14 cellular contexts compared by ENCODE assay signal in the genomic region with DNA sequence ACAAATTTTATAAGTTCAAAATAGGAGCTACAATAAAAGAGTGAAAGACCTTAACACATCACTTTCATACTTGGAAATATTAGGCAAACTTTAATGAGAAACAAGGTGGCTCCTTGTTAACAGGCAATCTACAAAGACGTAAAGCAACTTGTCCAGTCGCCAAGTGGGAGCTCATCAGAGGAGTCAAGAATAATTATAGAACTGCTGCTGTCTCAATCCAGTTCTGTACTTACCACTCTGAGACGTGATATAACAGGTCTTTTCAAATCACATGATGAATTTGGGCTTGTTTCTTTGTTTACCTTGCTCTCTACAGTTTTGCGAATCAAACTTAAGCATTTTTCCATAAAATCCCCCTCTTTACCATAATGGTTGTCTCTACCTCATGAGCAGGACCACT. TPM values are rescaled to one million over a fixed set of nuclear protein-coding genes. Genes with fewer than 3 reads are reported as not detected.
A peak's percentile ranks its signal among the peaks of the same experiment; 100 is the strongest.
DNase-seq lines count a peak whose midpoint lies in the region; ATAC-seq and TF ChIP-seq lines count a peak whose summit lies in the region.
"Had no signal": no experiment of that assay in that cellular context is flagged by ENCODE, and none has a peak within 500 bp of the region (broad histone marks: within the 10 kb centered on the region; RNA-seq: fewer than 3 reads in every experiment).

No MANE protein-coding gene starts in this region.

- no peak overlapping the region for H3K4me3 Mint-ChIP-seq in glutamatergic neuron (ENCODE audit: unreplicated experiment)
- H3K4me3 Mint-ChIP-seq: activated CD4-positive, alpha-beta T cell treated with anti-CD3 and anti-CD28 coated beads for 36 hours; activated naive CD4-positive, alpha-beta T cell treated with anti-CD3 and anti-CD28 coated beads, Interleukin-2, amount 50 U/mL, for 24 hours; CD8-positive, alpha-beta T cell had no signal

- H3K36me3 Mint-ChIP-seq in glutamatergic neuron (ENCODE audit: unreplicated experiment) = no peaks in the 10 kb centered on the region

- H3K27ac ChIP-seq in HEK293 (ENCODE audit: extremely low read depth, low read depth, low read length) = no peak overlapping the region
- peak overlapping the region; percentile 97 for H3K27ac ChIP-seq in VCaP

- no peaks in the 10 kb centered on the region for H3K27me3 Mint-ChIP-seq in glutamatergic neuron (ENCODE audit: unreplicated experiment)

- CTCF ChIA-PET in HEK293 (lab: Yijun Ruan, JAX) = interaction anchor here (0.6 to 2.3 kb wide), 3 partner anchors 27 to 480 kb away, joined by 3 to 11 read pairs (median 4); no protein-coding TSS in a partner anchor

- H3K36me3 ChIP-seq in HEK293 (ENCODE audit: control insufficient read depth in 2 of 2, insufficient read depth in 1 of 2, low read length in 2 of 2) = peaks cover 12 to 18% of the 10 kb centered on the region in 2 experiments

- H3K4me3 ChIP-seq in HEK293 (ENCODE audit: low read depth, low read length) (peak overlapping the region; percentile 26), fibroblast of villous mesenchyme (ENCODE audit: low read depth, low read length) (no peak overlapping the region), skeletal muscle cell (ENCODE audit: low read depth, low read length) (peak overlapping the region; percentile 98)

- peaks cover 40% of the 10 kb centered on the region for H3K4me1 ChIP-seq in HEK293 (ENCODE audit: control insufficient read depth, insufficient read depth, low read length)

- H3K9me3 ChIP-seq in HEK293 (ENCODE audit: control insufficient read depth, insufficient read depth, low read depth, low read length) = no peaks in the 10 kb centered on the region
- H3K9me3 ChIP-seq: HAP-1, SK-N-SH, upper lobe of left lung had no signal

- H3K4me1 Mint-ChIP-seq in glutamatergic neuron (ENCODE audit: low read depth, unreplicated experiment) = peaks cover 13% of the 10 kb centered on the region

- POLR2A ChIA-PET in HEK293 (lab: Yijun Ruan, JAX) = no interaction called here

- DNase-seq in fibroblast of villous mesenchyme (ENCODE audit: low read depth) = peak; percentile 19
- DNase-seq in skeletal muscle cell (ENCODE audit: low read depth) = no peak
- no peak for DNase-seq in glutamatergic neuron
- DNase-seq in posterior cingulate gyrus = no peak
- DNase-seq in NCI-H526 treated with DMSO at 0.1 percent for 48 hours (lab: John Stamatoyannopoulos, UW) = no peak
- DNase-seq: activated CD4-positive, alpha-beta T cell treated with anti-CD3 and anti-CD28 coated beads for 36 hours; CD8-positive, alpha-beta T cell; SK-N-SH; upper lobe of left lung had no signal

- no peak for TF ChIP-seq CTCF in HEK293 (tag by site-specific recombination; IDR thresholded peaks at IDR 0.05)
- no peak for TF ChIP-seq CTCF in VCaP (conservative IDR thresholded peaks at IDR 0.05)
- TF ChIP-seq CTCF in fibroblast of villous mesenchyme (IDR thresholded peaks at IDR 0.05; ENCODE audit: insufficient read depth, low read depth, low read length) = no peak
- TF ChIP-seq CTCF in glutamatergic neuron (IDR thresholded peaks at IDR 0.05; ENCODE audit: partially characterized antibody, unreplicated experiment) = no peak

- H3K27ac Mint-ChIP-seq in glutamatergic neuron (ENCODE audit: unreplicated experiment) = no peak overlapping the region
- H3K27ac Mint-ChIP-seq: activated CD4-positive, alpha-beta T cell treated with anti-CD3 and anti-CD28 coated beads for 36 hours; activated naive CD4-positive, alpha-beta T cell treated with anti-CD3 and anti-CD28 coated beads, Interleukin-2, amount 50 U/mL, for 24 hours; CD8-positive, alpha-beta T cell had no signal

- H3K9me3 Mint-ChIP-seq in glutamatergic neuron (ENCODE audit: unreplicated experiment) = peaks cover 6% of the 10 kb centered on the region
- H3K9me3 Mint-ChIP-seq: activated naive CD4-positive, alpha-beta T cell treated with anti-CD3 and anti-CD28 coated beads, Interleukin-2, amount 50 U/mL, for 24 hours; CD8-positive, alpha-beta T cell had no signal

- no peak for ATAC-seq in GM21576 (IDR thresholded peaks at IDR 0.05; ENCODE audit: unreplicated experiment)
- ATAC-seq: activated CD4-positive, alpha-beta T cell treated with anti-CD3 and anti-CD28 coated beads for 36 hours; CD8-positive, alpha-beta T cell had no signal

- intact Hi-C loops in posterior cingulate gyrus (cut with DNase I) = no loop called here

TF ChIP-seq in HEK293, 187 proteins besides CTCF, POLR2A, EP300 and RAD21:
- TF ChIP-seq SCRT2 (tag by site-specific recombination; IDR thresholded peaks at IDR 0.05) = peak; percentile 43; the same call in 1 of the 2 replicates
- TF ChIP-seq, protein P1, sequence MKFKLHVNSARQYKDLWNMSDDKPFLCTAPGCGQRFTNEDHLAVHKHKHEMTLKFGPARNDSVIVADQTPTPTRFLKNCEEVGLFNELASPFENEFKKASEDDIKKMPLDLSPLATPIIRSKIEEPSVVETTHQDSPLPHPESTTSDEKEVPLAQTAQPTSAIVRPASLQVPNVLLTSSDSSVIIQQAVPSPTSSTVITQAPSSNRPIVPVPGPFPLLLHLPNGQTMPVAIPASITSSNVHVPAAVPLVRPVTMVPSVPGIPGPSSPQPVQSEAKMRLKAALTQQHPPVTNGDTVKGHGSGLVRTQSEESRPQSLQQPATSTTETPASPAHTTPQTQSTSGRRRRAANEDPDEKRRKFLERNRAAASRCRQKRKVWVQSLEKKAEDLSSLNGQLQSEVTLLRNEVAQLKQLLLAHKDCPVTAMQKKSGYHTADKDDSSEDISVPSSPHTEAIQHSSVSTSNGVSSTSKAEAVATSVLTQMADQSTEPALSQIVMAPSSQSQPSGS (tag by site-specific recombination; IDR thresholded peaks at IDR 0.05; ENCODE audit: low read depth) = no peak
- peak; percentile 47; the same call in 1 of the 2 replicates for TF ChIP-seq OSR2 (tag by site-specific recombination; IDR thresholded peaks at IDR 0.05)
- TF ChIP-seq ZNF335 (tag by site-specific recombination; conservative IDR thresholded peaks at IDR 0.05) = peak; percentile 67
- no peak for TF ChIP-seq ZNF513 (tag by site-specific recombination; IDR thresholded peaks at IDR 0.05)
- TF ChIP-seq PRDM10 (tag by site-specific recombination; IDR thresholded peaks at IDR 0.05) = peak; percentile 96

RNA-seq across cellular contexts. Expression of gene YBX3, which starts 3.6 kb away (rescaled TPM):
- 88.9 and 104 TPM in 2 replicates for total RNA-seq in fibroblast of villous mesenchyme
- total RNA-seq in glutamatergic neuron (ENCODE audit: unreplicated experiment) = 39.0 TPM

RNA-seq across cellular contexts. Expression of gene STYK1, which starts 45.6 kb away (rescaled TPM):
- total RNA-seq in fibroblast of villous mesenchyme (under 0.01 and 0.86 TPM in 2 replicates), glutamatergic neuron (ENCODE audit: unreplicated experiment) (not detected)
- total RNA-seq: activated CD4-positive, alpha-beta T cell treated with anti-CD3 and anti-CD28 coated beads for 36 hours had no signal
